ENCODE assay signal across 1 cellular context in the genomic region with DNA sequence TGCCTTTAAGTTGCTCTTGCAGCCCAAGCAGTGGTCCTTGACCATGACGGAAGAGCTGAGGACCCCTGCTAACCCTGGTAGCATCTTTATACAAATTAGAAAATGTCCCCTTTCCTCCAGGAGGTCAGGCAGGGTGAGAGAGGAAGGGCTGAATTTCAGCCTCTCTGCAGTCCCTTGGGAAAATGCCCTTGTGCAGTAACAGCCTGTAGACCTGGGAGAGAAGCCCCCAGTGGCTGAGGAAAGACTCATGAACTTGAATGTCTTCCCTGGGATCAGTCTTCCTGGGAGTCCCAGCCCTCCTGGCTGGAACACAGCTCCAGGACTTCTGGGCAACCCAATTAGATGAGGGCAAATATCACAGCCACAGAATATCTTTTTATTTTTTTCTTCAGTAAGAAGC.
TF ChIP-seq lines count a peak whose summit lies in the region.

No MANE protein-coding gene starts in this region.

TF ChIP-seq in GM23338, 12 proteins besides CTCF, POLR2A, EP300 and RAD21 (continued from another document):
- TF ChIP-seq, protein P1, sequence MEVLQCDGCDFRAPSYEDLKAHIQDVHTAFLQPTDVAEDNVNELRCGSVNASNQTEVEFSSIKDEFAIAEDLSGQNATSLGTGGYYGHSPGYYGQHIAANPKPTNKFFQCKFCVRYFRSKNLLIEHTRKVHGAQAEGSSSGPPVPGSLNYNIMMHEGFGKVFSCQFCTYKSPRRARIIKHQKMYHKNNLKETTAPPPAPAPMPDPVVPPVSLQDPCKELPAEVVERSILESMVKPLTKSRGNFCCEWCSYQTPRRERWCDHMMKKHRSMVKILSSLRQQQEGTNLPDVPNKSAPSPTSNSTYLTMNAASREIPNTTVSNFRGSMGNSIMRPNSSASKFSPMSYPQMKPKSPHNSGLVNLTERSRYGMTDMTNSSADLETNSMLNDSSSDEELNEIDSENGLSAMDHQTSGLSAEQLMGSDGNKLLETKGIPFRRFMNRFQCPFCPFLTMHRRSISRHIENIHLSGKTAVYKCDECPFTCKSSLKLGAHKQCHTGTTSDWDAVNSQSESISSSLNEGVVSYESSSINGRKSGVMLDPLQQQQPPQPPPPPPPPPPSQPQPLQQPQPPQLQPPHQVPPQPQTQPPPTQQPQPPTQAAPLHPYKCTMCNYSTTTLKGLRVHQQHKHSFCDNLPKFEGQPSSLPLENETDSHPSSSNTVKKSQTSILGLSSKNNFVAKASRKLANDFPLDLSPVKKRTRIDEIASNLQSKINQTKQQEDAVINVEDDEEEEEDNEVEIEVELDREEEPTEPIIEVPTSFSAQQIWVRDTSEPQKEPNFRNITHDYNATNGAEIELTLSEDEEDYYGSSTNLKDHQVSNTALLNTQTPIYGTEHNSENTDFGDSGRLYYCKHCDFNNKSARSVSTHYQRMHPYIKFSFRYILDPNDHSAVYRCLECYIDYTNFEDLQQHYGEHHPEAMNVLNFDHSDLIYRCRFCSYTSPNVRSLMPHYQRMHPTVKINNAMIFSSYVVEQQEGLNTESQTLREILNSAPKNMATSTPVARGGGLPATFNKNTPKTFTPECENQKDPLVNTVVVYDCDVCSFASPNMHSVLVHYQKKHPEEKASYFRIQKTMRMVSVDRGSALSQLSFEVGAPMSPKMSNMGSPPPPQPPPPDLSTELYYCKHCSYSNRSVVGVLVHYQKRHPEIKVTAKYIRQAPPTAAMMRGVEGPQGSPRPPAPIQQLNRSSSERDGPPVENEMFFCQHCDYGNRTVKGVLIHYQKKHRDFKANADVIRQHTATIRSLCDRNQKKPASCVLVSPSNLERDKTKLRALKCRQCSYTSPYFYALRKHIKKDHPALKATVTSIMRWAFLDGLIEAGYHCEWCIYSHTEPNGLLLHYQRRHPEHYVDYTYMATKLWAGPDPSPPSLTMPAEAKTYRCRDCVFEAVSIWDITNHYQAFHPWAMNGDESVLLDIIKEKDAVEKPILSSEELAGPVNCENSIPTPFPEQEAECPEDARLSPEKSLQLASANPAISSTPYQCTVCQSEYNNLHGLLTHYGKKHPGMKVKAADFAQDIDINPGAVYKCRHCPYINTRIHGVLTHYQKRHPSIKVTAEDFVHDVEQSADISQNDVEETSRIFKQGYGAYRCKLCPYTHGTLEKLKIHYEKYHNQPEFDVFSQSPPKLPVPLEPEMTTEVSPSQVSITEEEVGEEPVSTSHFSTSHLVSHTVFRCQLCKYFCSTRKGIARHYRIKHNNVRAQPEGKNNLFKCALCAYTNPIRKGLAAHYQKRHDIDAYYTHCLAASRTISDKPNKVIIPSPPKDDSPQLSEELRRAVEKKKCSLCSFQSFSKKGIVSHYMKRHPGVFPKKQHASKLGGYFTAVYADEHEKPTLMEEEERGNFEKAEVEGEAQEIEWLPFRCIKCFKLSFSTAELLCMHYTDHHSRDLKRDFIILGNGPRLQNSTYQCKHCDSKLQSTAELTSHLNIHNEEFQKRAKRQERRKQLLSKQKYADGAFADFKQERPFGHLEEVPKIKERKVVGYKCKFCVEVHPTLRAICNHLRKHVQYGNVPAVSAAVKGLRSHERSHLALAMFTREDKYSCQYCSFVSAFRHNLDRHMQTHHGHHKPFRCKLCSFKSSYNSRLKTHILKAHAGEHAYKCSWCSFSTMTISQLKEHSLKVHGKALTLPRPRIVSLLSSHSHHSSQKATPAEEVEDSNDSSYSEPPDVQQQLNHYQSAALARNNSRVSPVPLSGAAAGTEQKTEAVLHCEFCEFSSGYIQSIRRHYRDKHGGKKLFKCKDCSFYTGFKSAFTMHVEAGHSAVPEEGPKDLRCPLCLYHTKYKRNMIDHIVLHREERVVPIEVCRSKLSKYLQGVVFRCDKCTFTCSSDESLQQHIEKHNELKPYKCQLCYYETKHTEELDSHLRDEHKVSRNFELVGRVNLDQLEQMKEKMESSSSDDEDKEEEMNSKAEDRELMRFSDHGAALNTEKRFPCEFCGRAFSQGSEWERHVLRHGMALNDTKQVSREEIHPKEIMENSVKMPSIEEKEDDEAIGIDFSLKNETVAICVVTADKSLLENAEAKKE (CRISPR knock-in tag; IDR thresholded peaks at IDR 0.05) = no peak
- TF ChIP-seq NANOG (IDR thresholded peaks at IDR 0.05; ENCODE audit: borderline replicate concordance) (no peak), EZH2 (IDR thresholded peaks at IDR 0.05; ENCODE audit: low read depth, unreplicated experiment) (no peak)
